ENCODE assay signal across 11 cellular contexts in genomic region chr16:77993111-77993571, GRCh38. TPM values are rescaled to one million over a fixed set of nuclear protein-coding genes. Genes with fewer than 3 reads are reported as not detected.
DNase-seq lines count a peak whose midpoint lies in the region; ATAC-seq and TF ChIP-seq lines count a peak whose summit lies in the region.
"Had no signal": no experiment of that assay in that cellular context is flagged by ENCODE, and none has a peak within 500 bp of the region (broad histone marks: within the 10 kb centered on the region; RNA-seq: fewer than 3 reads in every experiment).

No MANE protein-coding gene starts in this region.

- no peaks in the 10 kb centered on the region for H3K4me1 Mint-ChIP-seq in CD8-positive, alpha-beta T cell (ENCODE audit: low read depth)
- H3K4me1 Mint-ChIP-seq: CD8-positive, alpha-beta memory T cell; T-helper 17 cell had no signal

- H3K4me1 ChIP-seq in mucosa of rectum (ENCODE audit: control insufficient read depth in 2 of 2, insufficient read depth in 2 of 2, low read length in 2 of 2): no peaks in the 10 kb centered on the region
- H3K4me1 ChIP-seq in CD8-positive, alpha-beta T cell (ENCODE audit: insufficient read depth, low read length): no peaks in the 10 kb centered on the region
- no peaks in the 10 kb centered on the region for H3K4me1 ChIP-seq in effector memory CD4-positive, alpha-beta T cell (ENCODE audit: control insufficient read depth, insufficient read depth, low read length, poor library complexity, severe bottlenecking)

- no peaks in the 10 kb centered on the region for H3K36me3 Mint-ChIP-seq in CD8-positive, alpha-beta T cell
- H3K36me3 Mint-ChIP-seq: CD8-positive, alpha-beta memory T cell had no signal

- ATAC-seq in CD8-positive, alpha-beta T cell: no peak
- no peak for ATAC-seq in GM19328 (IDR thresholded peaks at IDR 0.05; ENCODE audit: unreplicated experiment)
- ATAC-seq: T-helper 17 cell had no signal

- H3K9me3 ChIP-seq in mucosa of rectum (ENCODE audit: control insufficient read depth in 2 of 2, low read length in 2 of 2): no peaks in the 10 kb centered on the region
- H3K9me3 ChIP-seq in CD8-positive, alpha-beta T cell (ENCODE audit: low read length): peaks cover 8% of the 10 kb centered on the region
- no peaks in the 10 kb centered on the region for H3K9me3 ChIP-seq in effector memory CD4-positive, alpha-beta T cell (ENCODE audit: control insufficient read depth, low read length)

- H3K4me3 ChIP-seq in epithelial cell of esophagus (ENCODE audit: low read length) (no peak overlapping the region), mucosa of rectum (ENCODE audit: low read length in 2 of 2) (no peak overlapping the region)
- H3K4me3 ChIP-seq in CD8-positive, alpha-beta T cell (ENCODE audit: low read depth, low read length): no peak overlapping the region
- no peak overlapping the region for H3K4me3 ChIP-seq in effector memory CD4-positive, alpha-beta T cell (ENCODE audit: insufficient read depth, low read depth, low read length, poor library complexity, severe bottlenecking)

- no peak for TF ChIP-seq CTCF in epithelial cell of esophagus (IDR thresholded peaks at IDR 0.05; ENCODE audit: insufficient read depth, low read depth, low read length, missing control alignments)
- no peak for TF ChIP-seq CTCF in CD8-positive, alpha-beta T cell (IDR thresholded peaks at IDR 0.05)

- peak overlapping the region; percentile 14 to 56 for H3K27ac ChIP-seq in mucosa of rectum (ENCODE audit: low read depth in 2 of 2, low read length in 2 of 2)
- no peak overlapping the region for H3K27ac ChIP-seq in CD8-positive, alpha-beta T cell (ENCODE audit: low read depth, low read length)
- no peak overlapping the region for H3K27ac ChIP-seq in effector memory CD4-positive, alpha-beta T cell (ENCODE audit: insufficient read depth, low read length, poor library complexity, severe bottlenecking)

- POLR2A ChIA-PET in CD8-positive, alpha-beta T cell (lab: Charles Lee): no interaction called here

- no peaks in the 10 kb centered on the region for H3K27me3 ChIP-seq in mucosa of rectum (ENCODE audit: control insufficient read depth in 2 of 2, insufficient read depth in 2 of 2, low read length in 2 of 2)
- H3K27me3 ChIP-seq in CD8-positive, alpha-beta T cell (ENCODE audit: insufficient read depth, low read length): no peaks in the 10 kb centered on the region
- no peaks in the 10 kb centered on the region for H3K27me3 ChIP-seq in effector memory CD4-positive, alpha-beta T cell (replicated peaks; ENCODE audit: control insufficient read depth, insufficient read depth, low read length, poor library complexity, severe bottlenecking)

- CTCF ChIA-PET in CD8-positive, alpha-beta T cell (lab: Charles Lee): no interaction called here

- no peaks in the 10 kb centered on the region for H3K36me3 ChIP-seq in mucosa of rectum (ENCODE audit: control insufficient read depth in 2 of 2, insufficient read depth in 2 of 2, low read length in 2 of 2)
- H3K36me3 ChIP-seq in CD8-positive, alpha-beta T cell (ENCODE audit: insufficient read depth, low read length): no peaks in the 10 kb centered on the region
- H3K36me3 ChIP-seq in effector memory CD4-positive, alpha-beta T cell (ENCODE audit: control insufficient read depth, insufficient read depth, low read length): no peaks in the 10 kb centered on the region

- peaks cover 14% of the 10 kb centered on the region for H3K9me3 Mint-ChIP-seq in CD8-positive, alpha-beta T cell

- H3K27me3 Mint-ChIP-seq in CD8-positive, alpha-beta T cell (ENCODE audit: low read depth): peaks cover 9% of the 10 kb centered on the region

- intact Hi-C loops in CD8-positive, alpha-beta T cell (cut with DNase I, micrococcal nuclease): no loop called here

- no peak overlapping the region for H3K4me3 Mint-ChIP-seq in CD8-positive, alpha-beta T cell
- H3K4me3 Mint-ChIP-seq: CD8-positive, alpha-beta memory T cell; T-helper 17 cell had no signal

- no peak overlapping the region for H3K27ac Mint-ChIP-seq in CD8-positive, alpha-beta T cell
- H3K27ac Mint-ChIP-seq: CD8-positive, alpha-beta memory T cell; T-helper 17 cell had no signal

- H3K9ac ChIP-seq in mucosa of rectum (ENCODE audit: low read depth in 1 of 2, low read length in 2 of 2): no peak overlapping the region

- DNase-seq in Ammon's horn (ENCODE audit: low spot score) (peak; percentile 10), MV-4-11 (lab: John Stamatoyannopoulos, UW) (peak; percentile 68), epithelial cell of esophagus (ENCODE audit: low read depth) (peak; percentile 12), NCI-H1048 (lab: John Stamatoyannopoulos, UW) (no peak)
- DNase-seq in CD8-positive, alpha-beta T cell: no peak
- no peak for DNase-seq in effector memory CD4-positive, alpha-beta T cell
- DNase-seq: CD8-positive, alpha-beta memory T cell; NCI-H226; T-helper 17 cell had no signal

RNA-seq across cellular contexts. Expression of gene CLEC3A, which starts 29.2 kb away (rescaled TPM):
- not detected for total RNA-seq in CD8-positive, alpha-beta T cell
- total RNA-seq: CD8-positive, alpha-beta memory T cell; T-helper 17 cell had no signal

Comparison
In these comparisons a context has a peak if more than half of its experiments do, and no peak if none do; other contexts are left out.
1. DNase-seq: peak in Ammon's horn (single experiment), MV-4-11 (single experiment) and epithelial cell of esophagus (single experiment); none in CD8-positive, alpha-beta T cell (0 of 7), NCI-H1048 (single experiment) and effector memory CD4-positive, alpha-beta T cell (0 of 3).
2. H3K27ac ChIP-seq: peak in mucosa of rectum (2 of 2); none in CD8-positive, alpha-beta T cell (single experiment) and effector memory CD4-positive, alpha-beta T cell (single experiment).